ENCODE assay signal across 2 cellular contexts in the genomic region with DNA sequence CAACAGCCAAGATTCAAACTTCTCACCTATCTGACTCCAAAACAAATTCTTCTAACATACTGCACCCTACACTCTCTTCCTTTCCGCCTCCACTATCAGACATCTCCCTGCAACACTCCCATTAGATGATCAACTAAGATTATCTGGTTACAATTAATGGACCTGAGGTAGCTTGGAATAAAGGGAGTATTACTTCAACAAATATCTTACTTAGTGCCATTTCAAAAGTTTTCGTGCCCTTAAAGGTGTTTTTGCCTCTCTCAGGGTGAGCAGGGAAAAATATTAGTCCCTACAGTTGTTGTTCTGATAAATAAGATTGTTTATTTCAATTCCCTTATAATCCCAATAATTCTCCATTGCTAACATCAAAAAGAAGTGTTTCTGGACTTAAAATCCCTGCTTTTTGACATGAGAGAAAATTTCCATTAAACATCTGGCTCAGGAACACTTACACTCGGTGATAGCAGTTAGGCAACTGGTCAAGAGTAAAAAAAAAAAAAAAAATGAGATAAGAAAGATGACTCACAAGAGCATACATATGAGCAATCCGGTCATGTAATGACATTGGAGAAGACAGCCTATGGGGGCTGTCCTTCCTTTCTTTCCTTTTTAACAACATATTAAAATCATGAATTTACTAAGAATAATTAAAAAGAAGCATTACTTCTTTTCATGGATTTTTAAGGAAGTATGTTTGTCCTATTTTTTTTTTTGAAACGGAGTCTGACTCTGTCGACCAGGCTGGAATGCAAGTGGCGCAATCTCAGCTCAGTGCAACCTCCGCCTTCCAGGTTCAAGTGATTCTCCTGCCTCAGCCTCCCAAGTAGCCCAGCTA.
TF ChIP-seq lines count a peak whose summit lies in the region.

No MANE protein-coding gene starts in this region.

TF ChIP-seq in A549, 52 proteins besides CTCF, POLR2A, EP300 and RAD21:
- TF ChIP-seq MAZ (IDR thresholded peaks at IDR 0.05; ENCODE audit: borderline replicate concordance, low read depth, low read length) (no peak), FOSL2 (IDR thresholded peaks at IDR 0.05) (peak; percentile 70; the same call in 1 of the 2 replicates), FOSL2 (CRISPR knock-in tag; IDR thresholded peaks at IDR 0.05) (peak; percentile 93), RFX5 (IDR thresholded peaks at IDR 0.05) (no peak), GATA3 (IDR thresholded peaks at IDR 0.05; ENCODE audit: borderline replicate concordance) (peak; percentile 28; the same call in 1 of the 2 replicates), KDM5A (IDR thresholded peaks at IDR 0.05) (no peak), FOSB (CRISPR knock-in tag; IDR thresholded peaks at IDR 0.05) (no peak), JUNB (IDR thresholded peaks at IDR 0.05) (peak; percentile 52; the same call in 1 of the 2 replicates), EHMT2 (IDR thresholded peaks at IDR 0.05; ENCODE audit: low read depth) (no peak), CHD2 (IDR thresholded peaks at IDR 0.05; ENCODE audit: low read length, partially characterized antibody) (no peak), NPAS2 (CRISPR knock-in tag; IDR thresholded peaks at IDR 0.05; ENCODE audit: borderline replicate concordance) (no peak), ZFP36 (IDR thresholded peaks at IDR 0.05; ENCODE audit: borderline replicate concordance, partially characterized antibody) (no peak), ESRRA (IDR thresholded peaks at IDR 0.05; ENCODE audit: borderline replicate concordance, low read length) (no peak), CEBPB (IDR thresholded peaks at IDR 0.05) (peak; percentile 72 to 74), HEYL (CRISPR knock-in tag; IDR thresholded peaks at IDR 0.05) (no peak)
- TF ChIP-seq, protein P1, sequence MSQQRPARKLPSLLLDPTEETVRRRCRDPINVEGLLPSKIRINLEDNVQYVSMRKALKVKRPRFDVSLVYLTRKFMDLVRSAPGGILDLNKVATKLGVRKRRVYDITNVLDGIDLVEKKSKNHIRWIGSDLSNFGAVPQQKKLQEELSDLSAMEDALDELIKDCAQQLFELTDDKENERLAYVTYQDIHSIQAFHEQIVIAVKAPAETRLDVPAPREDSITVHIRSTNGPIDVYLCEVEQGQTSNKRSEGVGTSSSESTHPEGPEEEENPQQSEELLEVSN (IDR thresholded peaks at IDR 0.05; ENCODE audit: borderline replicate concordance, low read depth) = no peak
- TF ChIP-seq, protein P2, sequence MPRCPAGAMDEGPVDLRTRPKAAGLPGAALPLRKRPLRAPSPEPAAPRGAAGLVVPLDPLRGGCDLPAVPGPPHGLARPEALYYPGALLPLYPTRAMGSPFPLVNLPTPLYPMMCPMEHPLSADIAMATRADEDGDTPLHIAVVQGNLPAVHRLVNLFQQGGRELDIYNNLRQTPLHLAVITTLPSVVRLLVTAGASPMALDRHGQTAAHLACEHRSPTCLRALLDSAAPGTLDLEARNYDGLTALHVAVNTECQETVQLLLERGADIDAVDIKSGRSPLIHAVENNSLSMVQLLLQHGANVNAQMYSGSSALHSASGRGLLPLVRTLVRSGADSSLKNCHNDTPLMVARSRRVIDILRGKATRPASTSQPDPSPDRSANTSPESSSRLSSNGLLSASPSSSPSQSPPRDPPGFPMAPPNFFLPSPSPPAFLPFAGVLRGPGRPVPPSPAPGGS (IDR thresholded peaks at IDR 0.05) = no peak
- TF ChIP-seq, protein P3, sequence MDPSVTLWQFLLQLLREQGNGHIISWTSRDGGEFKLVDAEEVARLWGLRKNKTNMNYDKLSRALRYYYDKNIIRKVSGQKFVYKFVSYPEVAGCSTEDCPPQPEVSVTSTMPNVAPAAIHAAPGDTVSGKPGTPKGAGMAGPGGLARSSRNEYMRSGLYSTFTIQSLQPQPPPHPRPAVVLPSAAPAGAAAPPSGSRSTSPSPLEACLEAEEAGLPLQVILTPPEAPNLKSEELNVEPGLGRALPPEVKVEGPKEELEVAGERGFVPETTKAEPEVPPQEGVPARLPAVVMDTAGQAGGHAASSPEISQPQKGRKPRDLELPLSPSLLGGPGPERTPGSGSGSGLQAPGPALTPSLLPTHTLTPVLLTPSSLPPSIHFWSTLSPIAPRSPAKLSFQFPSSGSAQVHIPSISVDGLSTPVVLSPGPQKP (IDR thresholded peaks at IDR 0.05; ENCODE audit: low read depth, low read length) = no peak

TF ChIP-seq in HEK293, 187 proteins besides CTCF, POLR2A, EP300 and RAD21 (continues in another document):
- TF ChIP-seq ZXDB (tag by site-specific recombination; IDR thresholded peaks at IDR 0.05) = 0 out of 2 replicates have a peak, but pooled peaks have one; percentile 38
- TF ChIP-seq, protein P4, sequence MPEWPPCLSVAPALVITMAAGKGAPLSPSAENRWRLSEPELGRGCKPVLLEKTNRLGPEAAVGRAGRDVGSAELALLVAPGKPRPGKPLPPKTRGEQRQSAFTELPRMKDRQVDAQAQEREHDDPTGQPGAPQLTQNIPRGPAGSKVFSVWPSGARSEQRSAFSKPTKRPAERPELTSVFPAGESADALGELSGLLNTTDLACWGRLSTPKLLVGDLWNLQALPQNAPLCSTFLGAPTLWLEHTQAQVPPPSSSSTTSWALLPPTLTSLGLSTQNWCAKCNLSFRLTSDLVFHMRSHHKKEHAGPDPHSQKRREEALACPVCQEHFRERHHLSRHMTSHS (tag by site-specific recombination; IDR thresholded peaks at IDR 0.05) = no peak
- TF ChIP-seq PRDM1 (tag by site-specific recombination; IDR thresholded peaks at IDR 0.05) = peak; percentile 65
- TF ChIP-seq, protein P5, sequence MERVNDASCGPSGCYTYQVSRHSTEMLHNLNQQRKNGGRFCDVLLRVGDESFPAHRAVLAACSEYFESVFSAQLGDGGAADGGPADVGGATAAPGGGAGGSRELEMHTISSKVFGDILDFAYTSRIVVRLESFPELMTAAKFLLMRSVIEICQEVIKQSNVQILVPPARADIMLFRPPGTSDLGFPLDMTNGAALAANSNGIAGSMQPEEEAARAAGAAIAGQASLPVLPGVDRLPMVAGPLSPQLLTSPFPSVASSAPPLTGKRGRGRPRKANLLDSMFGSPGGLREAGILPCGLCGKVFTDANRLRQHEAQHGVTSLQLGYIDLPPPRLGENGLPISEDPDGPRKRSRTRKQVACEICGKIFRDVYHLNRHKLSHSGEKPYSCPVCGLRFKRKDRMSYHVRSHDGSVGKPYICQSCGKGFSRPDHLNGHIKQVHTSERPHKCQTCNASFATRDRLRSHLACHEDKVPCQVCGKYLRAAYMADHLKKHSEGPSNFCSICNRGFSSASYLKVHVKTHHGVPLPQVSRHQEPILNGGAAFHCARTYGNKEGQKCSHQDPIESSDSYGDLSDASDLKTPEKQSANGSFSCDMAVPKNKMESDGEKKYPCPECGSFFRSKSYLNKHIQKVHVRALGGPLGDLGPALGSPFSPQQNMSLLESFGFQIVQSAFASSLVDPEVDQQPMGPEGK (tag by site-specific recombination; IDR thresholded peaks at IDR 0.05) = 0 out of 2 replicates have a peak, but pooled peaks have one; percentile 19
- peak; percentile 83 for TF ChIP-seq FEZF1 (tag by site-specific recombination; IDR thresholded peaks at IDR 0.05)
- TF ChIP-seq, protein P6, sequence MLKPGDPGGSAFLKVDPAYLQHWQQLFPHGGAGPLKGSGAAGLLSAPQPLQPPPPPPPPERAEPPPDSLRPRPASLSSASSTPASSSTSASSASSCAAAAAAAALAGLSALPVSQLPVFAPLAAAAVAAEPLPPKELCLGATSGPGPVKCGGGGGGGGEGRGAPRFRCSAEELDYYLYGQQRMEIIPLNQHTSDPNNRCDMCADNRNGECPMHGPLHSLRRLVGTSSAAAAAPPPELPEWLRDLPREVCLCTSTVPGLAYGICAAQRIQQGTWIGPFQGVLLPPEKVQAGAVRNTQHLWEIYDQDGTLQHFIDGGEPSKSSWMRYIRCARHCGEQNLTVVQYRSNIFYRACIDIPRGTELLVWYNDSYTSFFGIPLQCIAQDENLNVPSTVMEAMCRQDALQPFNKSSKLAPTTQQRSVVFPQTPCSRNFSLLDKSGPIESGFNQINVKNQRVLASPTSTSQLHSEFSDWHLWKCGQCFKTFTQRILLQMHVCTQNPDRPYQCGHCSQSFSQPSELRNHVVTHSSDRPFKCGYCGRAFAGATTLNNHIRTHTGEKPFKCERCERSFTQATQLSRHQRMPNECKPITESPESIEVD (tag by site-specific recombination; IDR thresholded peaks at IDR 0.05) = 0 out of 2 replicates have a peak, but pooled peaks have one; percentile 16
- peak; percentile 29; the same call in 1 of the 2 replicates for TF ChIP-seq SCRT2 (tag by site-specific recombination; IDR thresholded peaks at IDR 0.05)
- TF ChIP-seq ZBTB17 (tag by site-specific recombination; IDR thresholded peaks at IDR 0.05) = peak; percentile 40; the same call in 1 of the 2 replicates
- TF ChIP-seq, protein P7, sequence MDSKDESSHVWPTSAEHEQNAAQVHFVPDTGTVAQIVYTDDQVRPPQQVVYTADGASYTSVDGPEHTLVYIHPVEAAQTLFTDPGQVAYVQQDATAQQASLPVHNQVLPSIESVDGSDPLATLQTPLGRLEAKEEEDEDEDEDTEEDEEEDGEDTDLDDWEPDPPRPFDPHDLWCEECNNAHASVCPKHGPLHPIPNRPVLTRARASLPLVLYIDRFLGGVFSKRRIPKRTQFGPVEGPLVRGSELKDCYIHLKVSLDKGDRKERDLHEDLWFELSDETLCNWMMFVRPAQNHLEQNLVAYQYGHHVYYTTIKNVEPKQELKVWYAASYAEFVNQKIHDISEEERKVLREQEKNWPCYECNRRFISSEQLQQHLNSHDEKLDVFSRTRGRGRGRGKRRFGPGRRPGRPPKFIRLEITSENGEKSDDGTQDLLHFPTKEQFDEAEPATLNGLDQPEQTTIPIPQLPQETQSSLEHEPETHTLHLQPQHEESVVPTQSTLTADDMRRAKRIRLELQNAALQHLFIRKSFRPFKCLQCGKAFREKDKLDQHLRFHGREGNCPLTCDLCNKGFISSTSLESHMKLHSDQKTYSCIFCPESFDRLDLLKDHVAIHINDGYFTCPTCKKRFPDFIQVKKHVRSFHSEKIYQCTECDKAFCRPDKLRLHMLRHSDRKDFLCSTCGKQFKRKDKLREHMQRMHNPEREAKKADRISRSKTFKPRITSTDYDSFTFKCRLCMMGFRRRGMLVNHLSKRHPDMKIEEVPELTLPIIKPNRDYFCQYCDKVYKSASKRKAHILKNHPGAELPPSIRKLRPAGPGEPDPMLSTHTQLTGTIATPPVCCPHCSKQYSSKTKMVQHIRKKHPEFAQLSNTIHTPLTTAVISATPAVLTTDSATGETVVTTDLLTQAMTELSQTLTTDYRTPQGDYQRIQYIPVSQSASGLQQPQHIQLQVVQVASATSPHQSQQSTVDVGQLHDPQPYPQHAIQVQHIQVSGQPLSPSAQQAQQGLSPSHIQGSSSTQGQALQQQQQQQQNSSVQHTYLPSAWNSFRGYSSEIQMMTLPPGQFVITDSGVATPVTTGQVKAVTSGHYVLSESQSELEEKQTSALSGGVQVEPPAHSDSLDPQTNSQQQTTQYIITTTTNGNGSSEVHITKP (tag by site-specific recombination; IDR thresholded peaks at IDR 0.05) = peak; percentile 26
- TF ChIP-seq, protein P8, sequence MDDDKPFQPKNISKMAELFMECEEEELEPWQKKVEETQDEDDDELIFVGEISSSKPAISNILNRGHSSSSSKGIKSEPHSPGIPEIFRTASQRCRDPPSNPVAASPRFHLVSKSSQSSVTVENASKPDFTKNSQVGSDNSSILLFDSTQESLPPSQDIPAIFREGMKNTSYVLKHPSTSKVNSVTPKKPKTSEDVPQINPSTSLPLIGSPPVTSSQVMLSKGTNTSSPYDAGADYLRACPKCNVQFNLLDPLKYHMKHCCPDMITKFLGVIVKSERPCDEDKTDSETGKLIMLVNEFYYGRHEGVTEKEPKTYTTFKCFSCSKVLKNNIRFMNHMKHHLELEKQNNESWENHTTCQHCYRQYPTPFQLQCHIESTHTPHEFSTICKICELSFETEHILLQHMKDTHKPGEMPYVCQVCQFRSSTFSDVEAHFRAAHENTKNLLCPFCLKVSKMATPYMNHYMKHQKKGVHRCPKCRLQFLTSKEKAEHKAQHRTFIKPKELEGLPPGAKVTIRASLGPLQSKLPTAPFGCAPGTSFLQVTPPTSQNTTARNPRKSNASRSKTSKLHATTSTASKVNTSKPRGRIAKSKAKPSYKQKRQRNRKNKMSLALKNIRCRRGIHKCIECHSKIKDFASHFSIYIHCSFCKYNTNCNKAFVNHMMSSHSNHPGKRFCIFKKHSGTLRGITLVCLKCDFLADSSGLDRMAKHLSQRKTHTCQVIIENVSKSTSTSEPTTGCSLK (tag by site-specific recombination; IDR thresholded peaks at IDR 0.05) = no peak
- peak; percentile 49 for TF ChIP-seq SP7 (tag by site-specific recombination; IDR thresholded peaks at IDR 0.05)
- no peak for TF ChIP-seq SCRT1 (tag by site-specific recombination; IDR thresholded peaks at IDR 0.05; ENCODE audit: borderline replicate concordance)
- TF ChIP-seq, protein P9, sequence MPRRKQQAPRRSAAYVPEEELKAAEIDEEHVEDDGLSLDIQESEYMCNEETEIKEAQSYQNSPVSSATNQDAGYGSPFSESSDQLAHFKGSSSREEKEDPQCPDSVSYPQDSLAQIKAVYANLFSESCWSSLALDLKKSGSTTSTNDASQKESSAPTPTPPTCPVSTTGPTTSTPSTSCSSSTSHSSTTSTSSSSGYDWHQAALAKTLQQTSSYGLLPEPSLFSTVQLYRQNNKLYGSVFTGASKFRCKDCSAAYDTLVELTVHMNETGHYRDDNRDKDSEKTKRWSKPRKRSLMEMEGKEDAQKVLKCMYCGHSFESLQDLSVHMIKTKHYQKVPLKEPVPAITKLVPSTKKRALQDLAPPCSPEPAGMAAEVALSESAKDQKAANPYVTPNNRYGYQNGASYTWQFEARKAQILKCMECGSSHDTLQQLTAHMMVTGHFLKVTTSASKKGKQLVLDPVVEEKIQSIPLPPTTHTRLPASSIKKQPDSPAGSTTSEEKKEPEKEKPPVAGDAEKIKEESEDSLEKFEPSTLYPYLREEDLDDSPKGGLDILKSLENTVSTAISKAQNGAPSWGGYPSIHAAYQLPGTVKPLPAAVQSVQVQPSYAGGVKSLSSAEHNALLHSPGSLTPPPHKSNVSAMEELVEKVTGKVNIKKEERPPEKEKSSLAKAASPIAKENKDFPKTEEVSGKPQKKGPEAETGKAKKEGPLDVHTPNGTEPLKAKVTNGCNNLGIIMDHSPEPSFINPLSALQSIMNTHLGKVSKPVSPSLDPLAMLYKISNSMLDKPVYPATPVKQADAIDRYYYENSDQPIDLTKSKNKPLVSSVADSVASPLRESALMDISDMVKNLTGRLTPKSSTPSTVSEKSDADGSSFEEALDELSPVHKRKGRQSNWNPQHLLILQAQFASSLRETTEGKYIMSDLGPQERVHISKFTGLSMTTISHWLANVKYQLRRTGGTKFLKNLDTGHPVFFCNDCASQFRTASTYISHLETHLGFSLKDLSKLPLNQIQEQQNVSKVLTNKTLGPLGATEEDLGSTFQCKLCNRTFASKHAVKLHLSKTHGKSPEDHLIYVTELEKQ (tag by site-specific recombination; IDR thresholded peaks at IDR 0.05; ENCODE audit: borderline replicate concordance) = 0 out of 2 replicates have a peak, but pooled peaks have one; percentile 43
- 0 out of 2 replicates have a peak, but pooled peaks have one; percentile 19 for TF ChIP-seq ZNF843 (tag by site-specific recombination; IDR thresholded peaks at IDR 0.05)
- 0 out of 2 replicates have a peak, but pooled peaks have one; percentile 48 for TF ChIP-seq ZNF660 (tag by site-specific recombination; IDR thresholded peaks at IDR 0.05)
- TF ChIP-seq KLF8 (tag by site-specific recombination; IDR thresholded peaks at IDR 0.05) = peak; percentile 65
- peak; percentile 38; the same call in 1 of the 2 replicates for TF ChIP-seq ZNF335 (tag by site-specific recombination; conservative IDR thresholded peaks at IDR 0.05)
- TF ChIP-seq ZNF266 (tag by site-specific recombination; IDR thresholded peaks at IDR 0.05; ENCODE audit: low read depth) = no peak
- peak; percentile 68; the same call in 1 of the 2 replicates for TF ChIP-seq ZNF324 (tag by site-specific recombination; IDR thresholded peaks at IDR 0.05)
